8 cellular contexts compared by ENCODE assay signal in genomic region chr3:129399145-129399894, GRCh38. TPM values are rescaled to one million over a fixed set of nuclear protein-coding genes. Genes with fewer than 3 reads are reported as not detected.
DNase-seq lines count a peak whose midpoint lies in the region; ATAC-seq and TF ChIP-seq lines count a peak whose summit lies in the region.

No MANE protein-coding gene starts in this region.

- no peaks in the 10 kb centered on the region for H4K20me1 ChIP-seq in PC-9 (ENCODE audit: insufficient read depth)

- no TSS peak for BruUV-seq in PC-9 (replicated peaks; lab: Mats Ljungman, UMichigan)

- peak; percentile 54 for TF ChIP-seq CTCF in PC-9 (conservative IDR thresholded peaks at IDR 0.05)
- peak; percentile 61 to 89 (median 74) for TF ChIP-seq CTCF in esophagus squamous epithelium (IDR thresholded peaks at IDR 0.05)

- no peak for TF ChIP-seq POLR2A in esophagus squamous epithelium (IDR thresholded peaks at IDR 0.05)

- no peaks in the 10 kb centered on the region for H3K27me3 Mint-ChIP-seq in activated T-cell treated with anti-CD3 and anti-CD28 coated beads, Interleukin-2, amount 50 U/mL, for 4 hours (ENCODE audit: low read depth)

- H3K27ac ChIP-seq in PC-9 (peak overlapping the region; percentile 56), esophagus squamous epithelium (peak overlapping the region; percentile 84 to 94 (median 89))

- peak overlapping the region; percentile 89 for H2AFZ ChIP-seq in PC-9

- H3K4me3 ChIP-seq in Jurkat, Clone E6-1 (ENCODE audit: low read length), result peak overlapping the region; percentile 77
- peak overlapping the region; percentile 81 for H3K4me3 ChIP-seq in PC-9
- peak overlapping the region; percentile 72 to 84 (median 80) for H3K4me3 ChIP-seq in esophagus squamous epithelium

- no peaks in the 10 kb centered on the region for H3K9me2 ChIP-seq in PC-9 (ENCODE audit: insufficient read depth)

- H3K27me3 ChIP-seq in PC-9 (ENCODE audit: insufficient read depth, low read depth) (no peaks in the 10 kb centered on the region), esophagus squamous epithelium (no peaks in the 10 kb centered on the region)

- H3K4me3 Mint-ChIP-seq in activated T-cell treated with anti-CD3 and anti-CD28 coated beads, Interleukin-2, amount 50 U/mL, for 4 hours, result peak overlapping the region; percentile 97

- POLR2A ChIA-PET in PC-9 (lab: Charles Lee; ENCODE audit: unreplicated experiment), result interaction anchor here (0.6 to 0.7 kb wide), 4 partner anchors 30 to 1495 kb away, joined by 5 to 16 read pairs (median 10); partner anchors contain the start of gene ATP2C1

- ATAC-seq in GM21619 (IDR thresholded peaks at IDR 0.05; ENCODE audit: unreplicated experiment), result peak; percentile 83
- peak; percentile 86 to 87 for ATAC-seq in activated T-cell treated with anti-CD3 and anti-CD28 coated beads, Interleukin-2, amount 50 U/mL, for 4 hours

- H3K36me3 Mint-ChIP-seq in activated T-cell treated with anti-CD3 and anti-CD28 coated beads, Interleukin-2, amount 50 U/mL, for 4 hours (ENCODE audit: insufficient read depth), result peaks cover 18% of the 10 kb centered on the region

- 1% methylated on average over 25 of the region's 25 CpGs for WGBS in esophagus squamous epithelium, 2 donors

- no peaks in the 10 kb centered on the region for H3K9me3 Mint-ChIP-seq in activated T-cell treated with anti-CD3 and anti-CD28 coated beads, Interleukin-2, amount 50 U/mL, for 4 hours

- H3K4me1 Mint-ChIP-seq in activated T-cell treated with anti-CD3 and anti-CD28 coated beads, Interleukin-2, amount 50 U/mL, for 4 hours (ENCODE audit: low read depth), result peaks cover 26% of the 10 kb centered on the region

- H3K36me3 ChIP-seq in PC-9 (ENCODE audit: low read depth) (no peaks in the 10 kb centered on the region), esophagus squamous epithelium (peaks cover 0 to 22% (median 0%) of the 10 kb centered on the region in 3 donors)

- CTCF ChIA-PET in PC-9 (lab: Charles Lee), result interaction anchor here (0.6 to 1.0 kb wide), 7 partner anchors 16 to 650 kb away, joined by 3 to 7 read pairs (median 4); a partner anchor contains a TSS

- H3K4me2 ChIP-seq in PC-9, result peak overlapping the region; percentile 95

- intact Hi-C loops in PC-9 (cut with micrococcal nuclease; ENCODE audit: unreplicated experiment) (loop anchor here (5.0 kb wide), 1 partner anchor 43 kb away; the partner anchor contains the start of gene IFT122), esophagus squamous epithelium (cut with DNase I) (no loop called here)

- no peaks in the 10 kb centered on the region for H3K9me3 ChIP-seq in PC-9 (ENCODE audit: insufficient read depth, low read depth)
- H3K9me3 ChIP-seq in esophagus squamous epithelium, result no peaks in the 10 kb centered on the region

- H3K4me1 ChIP-seq in PC-9 (replicated peaks; ENCODE audit: insufficient read depth) (peaks cover 9% of the 10 kb centered on the region), esophagus squamous epithelium (peaks cover 0 to 53% (median 14%) of the 10 kb centered on the region in 3 donors)

- peaks cover 40% of the 10 kb centered on the region for H3K79me2 ChIP-seq in PC-9 (ENCODE audit: low read depth)

- DNase-seq in DMS79 treated with DMSO at 0.1 percent for 48 hours (lab: John Stamatoyannopoulos, UW), result peak; percentile 93
- peak; percentile 94 for DNase-seq in Jurkat, Clone E6-1 (ENCODE audit: low read depth, low spot score)
- peak; percentile 81 to 88 for DNase-seq in PC-9
- DNase-seq in activated T-cell treated with anti-CD3 and anti-CD28 coated beads, Interleukin-2, amount 50 U/mL, for 4 hours, result peak; percentile 66
- peak; percentile 22 for DNase-seq in esophagus squamous epithelium (lab: John Stamatoyannopoulos, UW)
- DNase-seq in myocyte (ENCODE audit: low read depth), result peak; percentile 98
- DNase-seq in stimulated activated CD8-positive, alpha-beta memory T cell treated with anti-CD3 and anti-CD28 coated beads, Interleukin-7, amount 100 ng/mL, for 4 hours (ENCODE audit: low read depth in 2 of 2), result peak; percentile 55 to 62

- H3F3A ChIP-seq in PC-9 (ENCODE audit: insufficient read depth, low read depth), result peaks cover 7% of the 10 kb centered on the region; the same call in 1 of the 2 replicates

RNA-seq across cellular contexts. Expression of gene EFCAB12, which starts 29.1 kb away (rescaled TPM):
- polyA plus RNA-seq in Jurkat, Clone E6-1 (2012; ENCODE audit: insufficient read depth, insufficient read length), result 1.00 TPM
- total RNA-seq in PC-9 (2021) (2.0 and 2.2 TPM in 2 replicates), esophagus squamous epithelium (under 1 TPM in 1 of 4 donors, not detected in 3; under 0.01 TPM), myocyte (0.35 TPM in 1 of 2 replicates, not detected in the other)
- under 1 TPM; 0.21 to 0.65 (median 0.33) TPM for total RNA-seq in activated T-cell treated with anti-CD3 and anti-CD28 coated beads, Interleukin-2, amount 50 U/mL, for 4 hours
- 0.10 TPM for polyA plus RNA-seq in myocyte (2012)

RNA-seq across cellular contexts. Expression of gene MBD4, which starts 40.4 kb away (rescaled TPM):
- polyA plus RNA-seq in Jurkat, Clone E6-1 (2012; ENCODE audit: insufficient read depth, insufficient read length), result 74.1 TPM
- total RNA-seq in PC-9 (2021) (48.6 and 49.4 TPM in 2 replicates), esophagus squamous epithelium (10 to 100 TPM; 10.9 to 21.5 (median 17.6) TPM), myocyte (15.9 and 16.1 TPM in 2 replicates)
- total RNA-seq in activated T-cell treated with anti-CD3 and anti-CD28 coated beads, Interleukin-2, amount 50 U/mL, for 4 hours, result 10 to 100 TPM; 40.4 to 47.0 (median 45.3) TPM
- 15.8 TPM for polyA plus RNA-seq in myocyte (2012)

RNA-seq across cellular contexts. Expression of gene IFT122, which starts 40.7 kb away (rescaled TPM):
- polyA plus RNA-seq in Jurkat, Clone E6-1 (2012; ENCODE audit: insufficient read depth, insufficient read length), result 49.5 TPM
- total RNA-seq in PC-9 (2021) (44.8 and 55.6 TPM in 2 replicates), esophagus squamous epithelium (10 to 100 TPM in 2 of 4 donors, 1 to 10 TPM in 2; 6.0 to 26.5 (median 11.5) TPM), myocyte (8.1 and 10.7 TPM in 2 replicates)
- 1 to 10 TPM; 8.7 to 9.7 (median 8.9) TPM for total RNA-seq in activated T-cell treated with anti-CD3 and anti-CD28 coated beads, Interleukin-2, amount 50 U/mL, for 4 hours
- polyA plus RNA-seq in myocyte (2012), result 21.7 TPM

Comparison
In these comparisons a context has a peak if more than half of its experiments do, and no peak if none do; other contexts are left out.
1. Peak in every context shown above with its lines: DNase-seq, ATAC-seq, H3K4me3 ChIP-seq and H3K27ac ChIP-seq.
2. DNase-seq: peak in every context shown above with its lines; median percentile 98 in myocyte; 94 in Jurkat, Clone E6-1; 93 in DMS79 treated with DMSO at 0.1 percent for 48 hours; 84 in PC-9; 66 in activated T-cell treated with anti-CD3 and anti-CD28 coated beads, Interleukin-2, amount 50 U/mL, for 4 hours; 58 in stimulated activated CD8-positive, alpha-beta memory T cell treated with anti-CD3 and anti-CD28 coated beads, Interleukin-7, amount 100 ng/mL, for 4 hours; 22 in esophagus squamous epithelium.